ENCODE assay signal across 1 cellular context in the genomic region with DNA sequence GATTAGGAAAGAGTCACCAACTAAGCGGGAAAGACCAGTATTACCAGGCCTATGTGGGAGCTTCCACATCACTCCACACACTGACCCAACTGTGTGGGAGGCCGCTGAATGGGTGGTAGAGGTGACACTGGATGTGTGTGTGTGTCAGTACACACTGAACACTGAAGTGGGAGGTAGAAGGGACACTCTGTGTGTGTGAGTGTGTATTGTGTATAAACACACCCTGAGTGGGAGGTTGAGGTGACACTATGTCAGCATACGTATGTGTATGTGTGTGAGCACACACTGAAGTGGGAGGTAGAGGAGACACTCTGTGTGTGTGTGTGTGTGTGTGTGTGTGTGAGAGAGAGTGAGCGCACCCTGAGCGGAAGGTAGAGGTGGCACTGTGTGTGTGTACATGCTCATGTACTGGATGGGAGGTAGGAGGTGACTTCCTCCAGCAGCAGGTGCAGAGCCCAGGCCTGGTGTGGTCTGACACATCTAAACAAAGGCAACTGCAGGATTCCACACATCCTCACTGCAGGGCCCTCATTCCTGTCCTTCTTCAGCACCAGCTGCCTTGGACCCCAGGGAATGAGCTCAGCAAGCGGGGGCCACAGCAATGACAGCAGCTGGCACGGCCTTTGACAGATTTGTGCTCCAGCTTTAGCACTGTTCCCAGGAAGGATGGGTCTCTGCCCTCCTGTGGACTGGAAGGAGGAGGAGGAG.
TF ChIP-seq lines count a peak whose summit lies in the region.

No MANE protein-coding gene starts in this region.

TF ChIP-seq in GM12878, 131 proteins besides CTCF, POLR2A, EP300 and RAD21:
- TF ChIP-seq HDAC6 (IDR thresholded peaks at IDR 0.05; ENCODE audit: unreplicated experiment) (no peak), HCFC1 (IDR thresholded peaks at IDR 0.05; ENCODE audit: low read length) (no peak), ASH2L (IDR thresholded peaks at IDR 0.05; ENCODE audit: borderline replicate concordance, low read depth) (no peak), IKZF2 (IDR thresholded peaks at IDR 0.05) (no peak), ZZZ3 (IDR thresholded peaks at IDR 0.05; ENCODE audit: control insufficient read depth, insufficient read length, low read depth) (no peak), SRF (IDR thresholded peaks at IDR 0.05; ENCODE audit: low read depth in 2 of 2, low read length in 2 of 2) (no peak), TCF3 (IDR thresholded peaks at IDR 0.05; ENCODE audit: borderline replicate concordance, insufficient read depth, low read depth, low read length) (no peak), TCF7 (IDR thresholded peaks at IDR 0.05; ENCODE audit: borderline replicate concordance) (no peak), NFYA (IDR thresholded peaks at IDR 0.05; ENCODE audit: borderline replicate concordance, low read depth, low read length) (no peak), ZNF24 (IDR thresholded peaks at IDR 0.05) (no peak), RELB (IDR thresholded peaks at IDR 0.05; ENCODE audit: low read depth) (no peak), FOS (IDR thresholded peaks at IDR 0.05; ENCODE audit: borderline replicate concordance, extremely low read depth, insufficient read length) (no peak)
- TF ChIP-seq, protein P1, sequence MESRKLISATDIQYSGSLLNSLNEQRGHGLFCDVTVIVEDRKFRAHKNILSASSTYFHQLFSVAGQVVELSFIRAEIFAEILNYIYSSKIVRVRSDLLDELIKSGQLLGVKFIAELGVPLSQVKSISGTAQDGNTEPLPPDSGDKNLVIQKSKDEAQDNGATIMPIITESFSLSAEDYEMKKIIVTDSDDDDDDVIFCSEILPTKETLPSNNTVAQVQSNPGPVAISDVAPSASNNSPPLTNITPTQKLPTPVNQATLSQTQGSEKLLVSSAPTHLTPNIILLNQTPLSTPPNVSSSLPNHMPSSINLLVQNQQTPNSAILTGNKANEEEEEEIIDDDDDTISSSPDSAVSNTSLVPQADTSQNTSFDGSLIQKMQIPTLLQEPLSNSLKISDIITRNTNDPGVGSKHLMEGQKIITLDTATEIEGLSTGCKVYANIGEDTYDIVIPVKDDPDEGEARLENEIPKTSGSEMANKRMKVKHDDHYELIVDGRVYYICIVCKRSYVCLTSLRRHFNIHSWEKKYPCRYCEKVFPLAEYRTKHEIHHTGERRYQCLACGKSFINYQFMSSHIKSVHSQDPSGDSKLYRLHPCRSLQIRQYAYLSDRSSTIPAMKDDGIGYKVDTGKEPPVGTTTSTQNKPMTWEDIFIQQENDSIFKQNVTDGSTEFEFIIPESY (IDR thresholded peaks at IDR 0.05): peak; percentile 46; the same call in 1 of the 2 replicates
- TF ChIP-seq, protein P2, sequence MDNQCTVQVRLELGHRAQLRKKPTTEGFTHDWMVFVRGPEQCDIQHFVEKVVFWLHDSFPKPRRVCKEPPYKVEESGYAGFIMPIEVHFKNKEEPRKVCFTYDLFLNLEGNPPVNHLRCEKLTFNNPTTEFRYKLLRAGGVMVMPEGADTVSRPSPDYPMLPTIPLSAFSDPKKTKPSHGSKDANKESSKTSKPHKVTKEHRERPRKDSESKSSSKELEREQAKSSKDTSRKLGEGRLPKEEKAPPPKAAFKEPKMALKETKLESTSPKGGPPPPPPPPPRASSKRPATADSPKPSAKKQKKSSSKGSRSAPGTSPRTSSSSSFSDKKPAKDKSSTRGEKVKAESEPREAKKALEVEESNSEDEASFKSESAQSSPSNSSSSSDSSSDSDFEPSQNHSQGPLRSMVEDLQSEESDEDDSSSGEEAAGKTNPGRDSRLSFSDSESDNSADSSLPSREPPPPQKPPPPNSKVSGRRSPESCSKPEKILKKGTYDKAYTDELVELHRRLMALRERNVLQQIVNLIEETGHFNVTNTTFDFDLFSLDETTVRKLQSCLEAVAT (IDR thresholded peaks at IDR 0.05): peak; percentile 47; the same call in 1 of the 2 replicates
- TF ChIP-seq, protein P3, sequence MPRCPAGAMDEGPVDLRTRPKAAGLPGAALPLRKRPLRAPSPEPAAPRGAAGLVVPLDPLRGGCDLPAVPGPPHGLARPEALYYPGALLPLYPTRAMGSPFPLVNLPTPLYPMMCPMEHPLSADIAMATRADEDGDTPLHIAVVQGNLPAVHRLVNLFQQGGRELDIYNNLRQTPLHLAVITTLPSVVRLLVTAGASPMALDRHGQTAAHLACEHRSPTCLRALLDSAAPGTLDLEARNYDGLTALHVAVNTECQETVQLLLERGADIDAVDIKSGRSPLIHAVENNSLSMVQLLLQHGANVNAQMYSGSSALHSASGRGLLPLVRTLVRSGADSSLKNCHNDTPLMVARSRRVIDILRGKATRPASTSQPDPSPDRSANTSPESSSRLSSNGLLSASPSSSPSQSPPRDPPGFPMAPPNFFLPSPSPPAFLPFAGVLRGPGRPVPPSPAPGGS (IDR thresholded peaks at IDR 0.05; ENCODE audit: borderline replicate concordance, insufficient read depth, low read depth, low read length, poor library complexity, severe bottlenecking): peak; percentile 21
